Comparison of ENCODE assay signal across 1 cellular context in the genomic region with DNA sequence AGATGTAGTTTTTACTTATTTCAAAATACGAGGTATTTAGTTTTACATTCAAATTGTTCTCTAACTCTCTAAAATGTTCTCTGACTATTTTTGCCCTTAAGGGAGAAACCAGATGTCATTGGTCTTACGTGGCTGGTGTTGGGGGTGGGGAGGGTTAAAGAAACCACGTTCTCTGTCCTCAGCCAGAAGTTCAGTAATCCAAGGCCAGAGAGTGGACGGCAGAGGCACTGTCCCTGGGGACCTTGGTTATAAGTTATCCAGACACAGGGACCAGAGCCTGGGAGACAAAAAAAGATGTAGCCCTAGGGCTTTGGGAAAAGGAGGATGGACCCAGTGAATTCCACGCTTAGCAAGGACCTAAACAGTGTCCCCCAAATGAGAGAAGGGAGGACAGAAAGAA.
TF ChIP-seq lines count a peak whose summit lies in the region.

No MANE protein-coding gene starts in this region.

TF ChIP-seq in SK-N-SH treated with all-trans-retinoic acid at 6 μM for 48 hours, 23 proteins besides CTCF, POLR2A, EP300 and RAD21 (continued from another document):
- TF ChIP-seq, protein P1, sequence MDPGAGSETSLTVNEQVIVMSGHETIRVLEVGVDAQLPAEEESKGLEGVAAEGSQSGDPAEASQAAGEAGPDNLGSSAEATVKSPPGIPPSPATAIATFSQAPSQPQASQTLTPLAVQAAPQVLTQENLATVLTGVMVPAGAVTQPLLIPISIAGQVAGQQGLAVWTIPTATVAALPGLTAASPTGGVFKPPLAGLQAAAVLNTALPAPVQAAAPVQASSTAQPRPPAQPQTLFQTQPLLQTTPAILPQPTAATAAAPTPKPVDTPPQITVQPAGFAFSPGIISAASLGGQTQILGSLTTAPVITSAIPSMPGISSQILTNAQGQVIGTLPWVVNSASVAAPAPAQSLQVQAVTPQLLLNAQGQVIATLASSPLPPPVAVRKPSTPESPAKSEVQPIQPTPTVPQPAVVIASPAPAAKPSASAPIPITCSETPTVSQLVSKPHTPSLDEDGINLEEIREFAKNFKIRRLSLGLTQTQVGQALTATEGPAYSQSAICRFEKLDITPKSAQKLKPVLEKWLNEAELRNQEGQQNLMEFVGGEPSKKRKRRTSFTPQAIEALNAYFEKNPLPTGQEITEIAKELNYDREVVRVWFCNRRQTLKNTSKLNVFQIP (CRISPR knock-in tag; IDR thresholded peaks at IDR 0.05; ENCODE audit: borderline replicate concordance, low read depth), result no peak
- no peak for TF ChIP-seq ZNF565 (CRISPR knock-in tag; conservative IDR thresholded peaks at IDR 0.05; ENCODE audit: low read depth)
- no peak for TF ChIP-seq ZNF8 (CRISPR knock-in tag; IDR thresholded peaks at IDR 0.05)
- TF ChIP-seq PPARA (CRISPR knock-in tag; IDR thresholded peaks at IDR 0.05; ENCODE audit: borderline replicate concordance), result no peak
- no peak for TF ChIP-seq TOX (CRISPR knock-in tag; IDR thresholded peaks at IDR 0.05; ENCODE audit: borderline replicate concordance)
